In genomic region chr17:82247175-82247823, GRCh38 we compare ENCODE assay signal across 10 cellular contexts. TPM values are rescaled to one million over a fixed set of nuclear protein-coding genes. Genes with fewer than 3 reads are reported as not detected.
DNase-seq lines count a peak whose midpoint lies in the region; ATAC-seq and TF ChIP-seq lines count a peak whose summit lies in the region.
"Had no signal": no experiment of that assay in that cellular context is flagged by ENCODE, and none has a peak within 500 bp of the region (broad histone marks: within the 10 kb centered on the region; RNA-seq: fewer than 3 reads in every experiment).

No MANE protein-coding gene starts in this region.

- POLR2A ChIA-PET in naive thymus-derived CD4-positive, alpha-beta T cell (lab: Charles Lee): no interaction called here

- no peak overlapping the region for H3K4me3 Mint-ChIP-seq in activated naive CD8-positive, alpha-beta T cell
- H3K4me3 Mint-ChIP-seq in activated naive CD8-positive, alpha-beta T cell treated with anti-CD3 and anti-CD28 coated beads for 36 hours: no peak overlapping the region
- H3K4me3 Mint-ChIP-seq in naive thymus-derived CD4-positive, alpha-beta T cell: peak overlapping the region in 1 of 10 donors; percentile 38

- H3K9me3 ChIP-seq in naive thymus-derived CD4-positive, alpha-beta T cell (ENCODE audit: control insufficient read depth in 2 of 3, low read length in 3 of 3): no peaks in the 10 kb centered on the region
- no peaks in the 10 kb centered on the region for H3K9me3 ChIP-seq in uterus

- H3K9me3 Mint-ChIP-seq in activated naive CD8-positive, alpha-beta T cell (ENCODE audit: low read depth): no peaks in the 10 kb centered on the region
- no peaks in the 10 kb centered on the region for H3K9me3 Mint-ChIP-seq in activated naive CD8-positive, alpha-beta T cell treated with anti-CD3 and anti-CD28 coated beads for 36 hours
- H3K9me3 Mint-ChIP-seq in naive thymus-derived CD4-positive, alpha-beta T cell: peaks cover 0 to 5% (median 0%) of the 10 kb centered on the region in 11 donors

- peaks cover 52 to 100% (median 66%) of the 10 kb centered on the region in 3 experiments for H3K36me3 ChIP-seq in naive thymus-derived CD4-positive, alpha-beta T cell (ENCODE audit: control insufficient read depth in 2 of 3, insufficient read depth in 3 of 3, low read length in 3 of 3)
- H3K36me3 ChIP-seq in uterus: no peaks in the 10 kb centered on the region

- no peak for DNase-seq in activated naive CD8-positive, alpha-beta T cell treated with anti-CD3 and anti-CD28 coated beads for 36 hours
- no peak for DNase-seq in caudate nucleus (lab: John Stamatoyannopoulos, UW)
- DNase-seq in naive thymus-derived CD4-positive, alpha-beta T cell: no peak
- DNase-seq in uterus: no peak
- DNase-seq in inferior parietal cortex (ENCODE audit: extremely low spot score): no peak
- DNase-seq in NCI-H1694 treated with DMSO at 0.1 percent for 48 hours (lab: John Stamatoyannopoulos, UW): no peak
- DNase-seq: midbrain, NCI-H2171 had no signal

- H3K27me3 ChIP-seq in naive thymus-derived CD4-positive, alpha-beta T cell (ENCODE audit: control insufficient read depth in 2 of 2, insufficient read depth in 2 of 2, low read length in 2 of 2): no peaks in the 10 kb centered on the region
- no peaks in the 10 kb centered on the region for H3K27me3 ChIP-seq in uterus

- H3K4me3 ChIP-seq in naive thymus-derived CD4-positive, alpha-beta T cell (ENCODE audit: low read length): no peak overlapping the region
- no peak overlapping the region for H3K4me3 ChIP-seq in uterus

- TF ChIP-seq CTCF in uterus (IDR thresholded peaks at IDR 0.05): no peak

- H3K27me3 Mint-ChIP-seq in activated naive CD8-positive, alpha-beta T cell: no peaks in the 10 kb centered on the region
- H3K27me3 Mint-ChIP-seq in activated naive CD8-positive, alpha-beta T cell treated with anti-CD3 and anti-CD28 coated beads for 36 hours: no peaks in the 10 kb centered on the region
- H3K27me3 Mint-ChIP-seq in naive thymus-derived CD4-positive, alpha-beta T cell: no peaks in the 10 kb centered on the region

- CTCF ChIA-PET in naive thymus-derived CD4-positive, alpha-beta T cell (lab: Charles Lee): interaction anchor here (0.7 kb wide), 1 partner anchor 19 kb away, joined by 3 read pairs; no protein-coding TSS in a partner anchor

- H3K27ac ChIP-seq in caudate nucleus (ENCODE audit: low read depth, low read length): peak overlapping the region; percentile 6
- peak overlapping the region; percentile 37 for H3K27ac ChIP-seq in naive thymus-derived CD4-positive, alpha-beta T cell (ENCODE audit: low read depth, low read length)
- peak overlapping the region; percentile 72 to 73 for H3K27ac ChIP-seq in uterus

- H3K4me1 Mint-ChIP-seq in activated naive CD8-positive, alpha-beta T cell (ENCODE audit: low read depth): peaks cover 23% of the 10 kb centered on the region
- H3K4me1 Mint-ChIP-seq in activated naive CD8-positive, alpha-beta T cell treated with anti-CD3 and anti-CD28 coated beads for 36 hours: peaks cover 21% of the 10 kb centered on the region
- peaks cover 14 to 36% (median 25%) of the 10 kb centered on the region in 7 donors for H3K4me1 Mint-ChIP-seq in naive thymus-derived CD4-positive, alpha-beta T cell

- no peak for ATAC-seq in naive thymus-derived CD4-positive, alpha-beta T cell
- no peak for ATAC-seq in HG03025 (IDR thresholded peaks at IDR 0.05; ENCODE audit: low FRiP score, unreplicated experiment)

- H3K36me3 Mint-ChIP-seq in activated naive CD8-positive, alpha-beta T cell: peaks cover 4% of the 10 kb centered on the region
- H3K36me3 Mint-ChIP-seq in activated naive CD8-positive, alpha-beta T cell treated with anti-CD3 and anti-CD28 coated beads for 36 hours: peaks cover 30% of the 10 kb centered on the region
- H3K36me3 Mint-ChIP-seq in naive thymus-derived CD4-positive, alpha-beta T cell: peaks cover 16 to 43% (median 23%) of the 10 kb centered on the region in 5 donors

- H3K27ac Mint-ChIP-seq in activated naive CD8-positive, alpha-beta T cell: peak overlapping the region; percentile 64
- H3K27ac Mint-ChIP-seq in activated naive CD8-positive, alpha-beta T cell treated with anti-CD3 and anti-CD28 coated beads for 36 hours: no peak overlapping the region
- peak overlapping the region in 2 of 9 donors; percentile 28 to 71 for H3K27ac Mint-ChIP-seq in naive thymus-derived CD4-positive, alpha-beta T cell

- peaks cover 3 to 6% of the 10 kb centered on the region in 2 donors for H3K4me1 ChIP-seq in naive thymus-derived CD4-positive, alpha-beta T cell (ENCODE audit: control insufficient read depth in 2 of 2, insufficient read depth in 2 of 2, low read length in 2 of 2)
- H3K4me1 ChIP-seq in uterus: peaks cover 6 to 39% of the 10 kb centered on the region in 2 donors

- TF ChIP-seq POLR2A in uterus (IDR thresholded peaks at IDR 0.05): no peak

- intact Hi-C loops in naive thymus-derived CD4-positive, alpha-beta T cell (cut with micrococcal nuclease): no loop called here
- intact Hi-C loops in uterus (cut with DNase I; ENCODE audit: low total_unique reads): no loop called here

RNA-seq across cellular contexts. Expression of gene SLC16A3, which starts 18.5 kb away (rescaled TPM):
- 10 to 100 TPM; 75.8 to 79.3 TPM for total RNA-seq in activated naive CD8-positive, alpha-beta T cell treated with anti-CD3 and anti-CD28 coated beads for 36 hours
- total RNA-seq in naive thymus-derived CD4-positive, alpha-beta T cell: 100 to 1,000 TPM in 2 of 5 experiments, 10 to 100 TPM in 3; 14.6 to 264 (median 67.0) TPM
- polyA plus RNA-seq in naive thymus-derived CD4-positive, alpha-beta T cell: 1 to 10 TPM; 1.4 to 1.9 TPM
- total RNA-seq in uterus: 10 to 100 TPM in 2 of 4 donors, 1 to 10 TPM in 2; 1.5 to 28.6 (median 12.2) TPM

RNA-seq across cellular contexts. Expression of gene CSNK1D, which starts 26.2 kb away (rescaled TPM):
- 100 to 1,000 TPM; 110 to 115 TPM for total RNA-seq in activated naive CD8-positive, alpha-beta T cell treated with anti-CD3 and anti-CD28 coated beads for 36 hours
- 100 to 1,000 TPM; 144 to 249 (median 176) TPM for total RNA-seq in naive thymus-derived CD4-positive, alpha-beta T cell
- polyA plus RNA-seq in naive thymus-derived CD4-positive, alpha-beta T cell: 10 to 100 TPM; 46.1 to 81.3 TPM
- 100 to 1,000 TPM in 1 of 4 donors, 10 to 100 TPM in 3; 16.5 to 173 (median 44.6) TPM for total RNA-seq in uterus

RNA-seq across cellular contexts. Expression of gene CCDC57, which starts 34.7 kb away (rescaled TPM):
- 10 to 100 TPM; 59.5 to 65.1 TPM for total RNA-seq in activated naive CD8-positive, alpha-beta T cell treated with anti-CD3 and anti-CD28 coated beads for 36 hours
- total RNA-seq in naive thymus-derived CD4-positive, alpha-beta T cell: 100 to 1,000 TPM in 2 of 5 experiments, 10 to 100 TPM in 3; 75.7 to 127 (median 95.0) TPM
- 10 to 100 TPM; 32.1 to 36.8 TPM for polyA plus RNA-seq in naive thymus-derived CD4-positive, alpha-beta T cell
- 10 to 100 TPM in 2 of 4 donors, 1 to 10 TPM in 2; 4.4 to 88.2 (median 17.6) TPM for total RNA-seq in uterus

Comparison
In these comparisons a context has a peak if more than half of its experiments do, and no peak if none do; other contexts are left out.
1. H3K27ac ChIP-seq: peak in every context shown above with its lines; median percentile 72 in uterus; 37 in naive thymus-derived CD4-positive, alpha-beta T cell; 6 in caudate nucleus.